ENCODE assay signal across 1 cellular context in the genomic region with DNA sequence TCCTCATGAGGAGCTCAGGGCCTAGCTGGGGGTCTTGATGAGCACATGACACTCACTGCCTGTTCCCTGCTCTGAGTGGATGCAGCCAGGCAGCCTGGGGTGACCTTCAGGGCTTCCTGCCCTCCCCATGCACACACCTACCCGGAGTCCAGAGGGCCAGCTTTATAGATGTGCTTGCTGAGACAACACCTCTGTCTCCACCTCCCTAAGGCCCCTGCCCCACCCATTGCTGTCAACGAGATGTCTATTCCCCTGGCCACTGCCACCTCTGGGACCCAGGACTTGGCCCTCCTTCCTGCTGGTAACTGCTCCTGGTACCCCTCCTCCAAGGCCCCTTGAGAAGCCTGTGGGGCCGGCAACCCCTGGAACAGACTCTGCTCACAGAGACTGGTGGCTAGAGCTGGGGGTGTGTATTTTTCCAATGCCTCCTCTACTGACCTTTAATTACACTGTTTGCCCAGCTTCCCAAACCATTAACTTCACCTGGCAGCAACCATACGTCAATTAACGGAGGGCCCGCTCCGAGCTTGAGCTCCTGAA.
TF ChIP-seq lines count a peak whose summit lies in the region.

No MANE protein-coding gene starts in this region.

TF ChIP-seq in H1, 55 proteins besides CTCF, POLR2A, EP300 and RAD21:
- TF ChIP-seq, protein P1, sequence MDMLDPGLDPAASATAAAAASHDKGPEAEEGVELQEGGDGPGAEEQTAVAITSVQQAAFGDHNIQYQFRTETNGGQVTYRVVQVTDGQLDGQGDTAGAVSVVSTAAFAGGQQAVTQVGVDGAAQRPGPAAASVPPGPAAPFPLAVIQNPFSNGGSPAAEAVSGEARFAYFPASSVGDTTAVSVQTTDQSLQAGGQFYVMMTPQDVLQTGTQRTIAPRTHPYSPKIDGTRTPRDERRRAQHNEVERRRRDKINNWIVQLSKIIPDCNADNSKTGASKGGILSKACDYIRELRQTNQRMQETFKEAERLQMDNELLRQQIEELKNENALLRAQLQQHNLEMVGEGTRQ (IDR thresholded peaks at IDR 0.05; ENCODE audit: low read length): no peak
- TF ChIP-seq SUZ12 (IDR thresholded peaks at IDR 0.05; ENCODE audit: low read length): no peak
